In genomic region chr6:44452725-44453124, GRCh38 we compare ENCODE assay signal across 16 cellular contexts.
DNase-seq lines count a peak whose midpoint lies in the region; FAIRE-seq and TF ChIP-seq lines count a peak whose summit lies in the region.
"Had no signal": no experiment of that assay in that cellular context is flagged by ENCODE, and none has a peak within 500 bp of the region (broad histone marks: within the 10 kb centered on the region; RNA-seq: fewer than 3 reads in every experiment).

No MANE protein-coding gene starts in this region.

- intact Hi-C loops in colonic mucosa (cut with DNase I), result no loop called here

- H3K27me3 ChIP-seq in HAP-1 (ENCODE audit: low read depth) (no peaks in the 10 kb centered on the region), colonic mucosa (no peaks in the 10 kb centered on the region)
- H3K27me3 ChIP-seq: Peyer's patch had no signal

- H3K4me1 Mint-ChIP-seq in mesothelial cell of epicardium, result peaks cover 9% of the 10 kb centered on the region
- H3K4me1 Mint-ChIP-seq: activated B cell treated with CpG ODN at 0.5 μM for 24 hours, natural killer cell had no signal

- TF ChIP-seq CTCF in mesothelial cell of epicardium (IDR thresholded peaks at IDR 0.05; ENCODE audit: unreplicated experiment) (no peak), colonic mucosa (IDR thresholded peaks at IDR 0.05) (no peak)

- H3K36me3 ChIP-seq in HAP-1 (replicated peaks) (no peaks in the 10 kb centered on the region), colonic mucosa (peaks cover 5% of the 10 kb centered on the region)

- no peak overlapping the region for H3K27ac ChIP-seq in colonic mucosa
- H3K27ac ChIP-seq: Peyer's patch had no signal

- H3K4me3 Mint-ChIP-seq in mesothelial cell of epicardium, result no peak overlapping the region
- H3K4me3 Mint-ChIP-seq: activated B cell treated with CpG ODN at 0.5 μM for 24 hours; CD14-positive monocyte; natural killer cell; stimulated activated naive B cell treated with anti-CD40 and anti-IgM and Interleukin-4, amounts not matched to agents 10 μg/mL and 1 μg/mL and 100 μg/mL, for 72 hours had no signal

- H3K4me1 ChIP-seq in HAP-1, result no peaks in the 10 kb centered on the region
- H3K4me1 ChIP-seq in colonic mucosa, result no peaks in the 10 kb centered on the region

- no peak overlapping the region for H3K27ac Mint-ChIP-seq in mesothelial cell of epicardium
- H3K27ac Mint-ChIP-seq: activated B cell treated with CpG ODN at 0.5 μM for 24 hours; activated T-helper 2 cell treated with anti-CD3 and anti-CD28 coated beads, Interferon-gamma antibody, Interleukin-2, Interleukin-4, amounts not matched to agents 10 μg/mL and 5 μg/mL and 100 μg/mL, durations not matched to agents 14 hours and 24 hours and 36 hours; natural killer cell; stimulated activated naive B cell treated with anti-CD40 and anti-IgM and Interleukin-4, amounts not matched to agents 10 μg/mL and 1 μg/mL and 100 μg/mL, for 72 hours had no signal

- H3K9me3 Mint-ChIP-seq in mesothelial cell of epicardium, result no peaks in the 10 kb centered on the region
- H3K9me3 Mint-ChIP-seq: activated B cell treated with CpG ODN at 0.5 μM for 24 hours; activated T-helper 2 cell treated with anti-CD3 and anti-CD28 coated beads, Interferon-gamma antibody, Interleukin-2, Interleukin-4, amounts not matched to agents 10 μg/mL and 5 μg/mL and 100 μg/mL, durations not matched to agents 14 hours and 24 hours and 36 hours; CD14-positive monocyte; natural killer cell; stimulated activated naive B cell treated with anti-CD40 and anti-IgM and Interleukin-4, amounts not matched to agents 10 μg/mL and 1 μg/mL and 100 μg/mL, for 72 hours had no signal

- H3K36me3 Mint-ChIP-seq in mesothelial cell of epicardium, result peaks cover 16% of the 10 kb centered on the region

- in situ Hi-C loops in ACHN (cut with HindIII; ENCODE audit: low pct_ligation_motif_present, low pct_unique_long_range_greater_than_20kb, low sequenced_read_pairs) (no loop called here), HAP-1 (cut with MboI; ENCODE audit: low sequenced_read_pairs) (no loop called here)

- H3K27me3 Mint-ChIP-seq in mesothelial cell of epicardium (ENCODE audit: low read depth), result peaks cover 11% of the 10 kb centered on the region
- H3K27me3 Mint-ChIP-seq: activated B cell treated with CpG ODN at 0.5 μM for 24 hours had no signal

- no peak overlapping the region for H3K9ac ChIP-seq in colonic mucosa (ENCODE audit: low read depth in 2 of 2, low read length in 2 of 2)

- DNase-seq in ACHN (peak; percentile 54), H54 (ENCODE audit: insufficient read length, low spot score) (peak; percentile 45), amniotic epithelial cell (ENCODE audit: low read depth) (peak; percentile 87), glomerular visceral epithelial cell (ENCODE audit: extremely low spot score) (peak; percentile 76), mesothelial cell of epicardium (ENCODE audit: low spot score in 2 of 2, unreplicated experiment in 2 of 2) (no peak), HAP-1 (ENCODE audit: low spot score in 2 of 2) (no peak), colonic mucosa (no peak), OCI-M2 (lab: John Stamatoyannopoulos, UW; ENCODE audit: unreplicated experiment) (no peak)
- DNase-seq: activated B cell treated with CpG ODN at 0.5 μM for 24 hours; natural killer cell; NCI-H2029; Peyer's patch; stimulated activated naive B cell treated with anti-CD40 and anti-IgM and Interleukin-4, amounts not matched to agents 10 μg/mL and 1 μg/mL and 100 μg/mL, for 72 hours had no signal

- no peaks in the 10 kb centered on the region for H3K9me3 ChIP-seq in HAP-1
- H3K9me3 ChIP-seq in colonic mucosa, result no peaks in the 10 kb centered on the region
- H3K9me3 ChIP-seq: Peyer's patch had no signal

- peak; percentile 91 for FAIRE-seq in H54 (lab: Jason Lieb, UNC)
- FAIRE-seq: GM12878 had no signal

- H3K4me3 ChIP-seq in HAP-1 (no peak overlapping the region), colonic mucosa (no peak overlapping the region)
- H3K4me3 ChIP-seq: GM12878, Peyer's patch had no signal

- no peak for TF ChIP-seq POLR2A in H54 (IDR thresholded peaks at IDR 0.05; ENCODE audit: low read depth, low read length)

Comparison
In these comparisons a context has a peak if more than half of its experiments do, and no peak if none do; other contexts are left out.
1. DNase-seq: peak in ACHN (single experiment), H54 (single experiment), amniotic epithelial cell (single experiment) and glomerular visceral epithelial cell (single experiment); none in mesothelial cell of epicardium (0 of 2), HAP-1 (0 of 2), colonic mucosa (single experiment) and OCI-M2 (single experiment).